In the genomic region with DNA sequence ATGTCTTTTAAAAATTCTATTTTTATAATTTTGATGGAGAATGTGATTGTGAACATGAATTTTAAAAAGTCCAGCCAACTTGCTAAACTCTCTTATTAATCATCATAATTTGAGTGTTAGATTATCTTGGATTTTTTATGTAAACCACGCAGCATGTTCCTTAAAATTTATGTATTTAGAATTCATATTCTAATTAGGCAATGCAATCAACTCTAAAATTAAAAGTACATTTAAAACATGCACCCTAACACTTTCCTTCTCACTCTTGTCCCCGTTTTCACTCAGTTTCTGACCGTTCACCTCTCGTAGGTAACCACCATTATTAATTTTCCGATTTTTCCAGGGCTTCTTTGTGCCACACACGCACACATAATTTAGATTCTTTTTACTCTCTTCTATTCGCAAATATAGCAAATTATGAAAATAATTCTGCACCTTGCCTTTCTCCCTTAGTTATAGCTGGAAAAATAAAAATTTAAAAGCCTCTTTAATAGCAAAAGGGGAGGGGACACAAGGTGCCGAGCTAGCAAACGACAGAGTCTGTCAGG, we compare ENCODE assay signal across 8 cellular contexts. TPM values are rescaled to one million over a fixed set of nuclear protein-coding genes. Genes with fewer than 3 reads are reported as not detected.
DNase-seq lines count a peak whose midpoint lies in the region; ATAC-seq, FAIRE-seq and TF ChIP-seq lines count a peak whose summit lies in the region.

No MANE protein-coding gene starts in this region.

- peak; percentile 29 for ATAC-seq in Right ventricle myocardium superior (ENCODE audit: poor library complexity)
- no peak for ATAC-seq in activated CD8-positive, alpha-beta T cell treated with anti-CD3 and anti-CD28 coated beads for 36 hours
- ATAC-seq in left colon: no peak

- FAIRE-seq in islet of Langerhans (lab: Jason Lieb, UNC): peak; percentile 88

- H3K4me1 ChIP-seq in thyroid gland: peaks cover 0 to 15% of the 10 kb centered on the region in 2 donors

- no peaks in the 10 kb centered on the region for H3K36me3 Mint-ChIP-seq in activated CD8-positive, alpha-beta T cell treated with anti-CD3 and anti-CD28 coated beads for 36 hours (ENCODE audit: low read depth)

- H3K4me3 Mint-ChIP-seq in activated CD8-positive, alpha-beta T cell treated with anti-CD3 and anti-CD28 coated beads for 36 hours: peak overlapping the region; percentile 98

- H3K9me3 ChIP-seq in thyroid gland: no peaks in the 10 kb centered on the region

- H3K36me3 ChIP-seq in thyroid gland: no peaks in the 10 kb centered on the region

- peak overlapping the region; percentile 24 to 42 (median 30) for H3K27ac ChIP-seq in thyroid gland

- H3K27me3 Mint-ChIP-seq in activated CD8-positive, alpha-beta T cell treated with anti-CD3 and anti-CD28 coated beads for 36 hours: peaks cover 7% of the 10 kb centered on the region

- H3K27me3 ChIP-seq in thyroid gland: no peaks in the 10 kb centered on the region

- 3% methylated on average over 9 of the region's 9 CpGs for WGBS in thyroid gland, 2 donors

- POLR2A ChIA-PET in activated CD8-positive, alpha-beta T cell treated with anti-CD3 and anti-CD28 coated beads for 36 hours (lab: Charles Lee): interaction anchor here (1.2 kb wide), 1 partner anchor 208 kb away, joined by 5 read pairs; the partner anchor contains the start of gene ZKSCAN8

- DNase-seq in Right ventricle myocardium superior: no peak
- DNase-seq in cardiac septum (ENCODE audit: low spot score): no peak
- no peak for DNase-seq in activated CD8-positive, alpha-beta T cell treated with anti-CD3 and anti-CD28 coated beads for 36 hours
- DNase-seq in thyroid gland: no peak
- DNase-seq in left colon: no peak
- no peak for DNase-seq in HK-2 (ENCODE audit: unreplicated experiment)
- DNase-seq in NCI-H2107 (lab: John Stamatoyannopoulos, UW): no peak

- no peak for TF ChIP-seq CTCF in activated CD8-positive, alpha-beta T cell treated with anti-CD3 and anti-CD28 coated beads for 36 hours (IDR thresholded peaks at IDR 0.05)
- TF ChIP-seq CTCF in thyroid gland (IDR thresholded peaks at IDR 0.05): no peak

- no peaks in the 10 kb centered on the region for H3K9me3 Mint-ChIP-seq in activated CD8-positive, alpha-beta T cell treated with anti-CD3 and anti-CD28 coated beads for 36 hours

- H3K27ac Mint-ChIP-seq in activated CD8-positive, alpha-beta T cell treated with anti-CD3 and anti-CD28 coated beads for 36 hours: peak overlapping the region; percentile 95

- peak overlapping the region; percentile 48 to 83 (median 49) for H3K4me3 ChIP-seq in thyroid gland (replicated peaks in 1 of 3)

- H3K4me1 Mint-ChIP-seq in activated CD8-positive, alpha-beta T cell treated with anti-CD3 and anti-CD28 coated beads for 36 hours (ENCODE audit: low read depth): peaks cover 21% of the 10 kb centered on the region

- no peak for TF ChIP-seq POLR2A in thyroid gland (IDR thresholded peaks at IDR 0.05)

- CTCF ChIA-PET in activated CD8-positive, alpha-beta T cell treated with anti-CD3 and anti-CD28 coated beads for 36 hours (lab: Charles Lee): no interaction called here

- intact Hi-C loops in Right ventricle myocardium superior (cut with DNase I) (no loop called here), cardiac septum (cut with DNase I) (no loop called here), thyroid gland (cut with DNase I) (no loop called here), left colon (cut with DNase I, micrococcal nuclease) (no loop called here)
- intact Hi-C loops in activated CD8-positive, alpha-beta T cell treated with anti-CD3 and anti-CD28 coated beads for 36 hours (cut with micrococcal nuclease): no loop called here

RNA-seq across cellular contexts. Expression of gene ZKSCAN3, which starts 0.3 kb away (rescaled TPM):
- total RNA-seq in Right ventricle myocardium superior: 3.6 TPM
- total RNA-seq in cardiac septum: 5.3 TPM
- 1 to 10 TPM; 2.3 to 3.0 TPM for total RNA-seq in activated CD8-positive, alpha-beta T cell treated with anti-CD3 and anti-CD28 coated beads for 36 hours
- 10 to 100 TPM in 1 of 4 donors, 1 to 10 TPM in 3; 7.0 to 10.5 (median 8.6) TPM for total RNA-seq in thyroid gland
- total RNA-seq in left colon: 1 to 10 TPM; 3.2 to 6.2 TPM

RNA-seq across cellular contexts. Expression of gene ZSCAN31, which starts 13.5 kb away (rescaled TPM):
- 8.1 TPM for total RNA-seq in Right ventricle myocardium superior
- total RNA-seq in cardiac septum: 7.1 TPM
- total RNA-seq in activated CD8-positive, alpha-beta T cell treated with anti-CD3 and anti-CD28 coated beads for 36 hours: 1 to 10 TPM; 1.6 to 2.0 TPM
- 10 to 100 TPM; 17.2 to 70.1 (median 57.5) TPM for total RNA-seq in thyroid gland
- 10 to 100 TPM in 1 of 2 donors, 1 to 10 TPM in 1; 8.6 to 10.2 TPM for total RNA-seq in left colon

RNA-seq across cellular contexts. Expression of gene ZSCAN12, which starts 50.1 kb away (rescaled TPM):
- 1.9 TPM for total RNA-seq in Right ventricle myocardium superior
- total RNA-seq in cardiac septum: 3.1 TPM
- total RNA-seq in activated CD8-positive, alpha-beta T cell treated with anti-CD3 and anti-CD28 coated beads for 36 hours: 1 to 10 TPM; 7.1 to 7.4 TPM
- 10 to 100 TPM in 2 of 4 donors, 1 to 10 TPM in 2; 8.1 to 13.3 (median 9.5) TPM for total RNA-seq in thyroid gland
- 1 to 10 TPM; 4.9 to 5.1 TPM for total RNA-seq in left colon
